ENCODE assay signal across 9 cellular contexts in the genomic region with DNA sequence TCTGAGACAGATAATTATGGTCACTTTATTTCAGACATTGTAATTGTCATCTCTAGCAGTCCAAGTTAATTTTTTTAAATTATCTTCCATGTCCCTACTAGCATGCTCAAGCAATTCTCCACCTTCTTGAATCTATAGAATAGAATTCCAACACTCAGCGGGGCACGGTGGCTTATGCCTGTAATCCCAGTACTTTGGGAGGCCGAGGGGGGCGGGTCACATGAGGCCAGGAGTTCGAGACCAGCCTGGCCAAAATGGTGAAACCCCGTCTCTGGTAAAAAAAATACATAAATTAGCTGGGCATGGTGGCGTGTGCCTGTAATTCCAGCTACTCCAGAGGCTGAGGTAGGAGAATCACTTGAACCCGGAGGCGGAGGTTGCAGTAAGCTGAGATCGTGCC. TPM values are rescaled to one million over a fixed set of nuclear protein-coding genes. Genes with fewer than 3 reads are reported as not detected.
DNase-seq lines count a peak whose midpoint lies in the region; ATAC-seq and TF ChIP-seq lines count a peak whose summit lies in the region.
"Not testable (repeated sequence)": the region's sequence is repeated elsewhere in the genome, so short reads cannot be mapped to it uniquely, and the experiment has no call there.
"Had no signal": no experiment of that assay in that cellular context is flagged by ENCODE, and none has a peak within 500 bp of the region (broad histone marks: within the 10 kb centered on the region; RNA-seq: fewer than 3 reads in every experiment).

No MANE protein-coding gene starts in this region.

- not testable (repeated sequence) for H2AFZ ChIP-seq in PC-9; hepatocyte; osteoblast (ENCODE audit: low read length)

- peaks cover 45% of the 10 kb centered on the region for H3K4me1 ChIP-seq in A673 (ENCODE audit: insufficient read depth, low read length, poor library complexity, severe bottlenecking)
- peaks cover 79% of the 10 kb centered on the region for H3K4me1 ChIP-seq in PC-9 (replicated peaks; ENCODE audit: insufficient read depth)
- peaks cover under 1 to 21% of the 10 kb centered on the region in 2 donors for H3K4me1 ChIP-seq in esophagus (ENCODE audit: control insufficient read depth in 2 of 2, insufficient read depth in 2 of 2, low read length in 1 of 2)
- peaks cover 44% of the 10 kb centered on the region for H3K4me1 ChIP-seq in hepatocyte (ENCODE audit: insufficient read depth)
- peaks cover 59% of the 10 kb centered on the region for H3K4me1 ChIP-seq in osteoblast (ENCODE audit: insufficient read depth, low read length)
- H3K4me1 ChIP-seq in stomach: peaks cover 74 to 96% (median 82%) of the 10 kb centered on the region in 4 donors
- peaks cover 75% of the 10 kb centered on the region for H3K4me1 ChIP-seq in upper lobe of right lung

- not testable (repeated sequence) for H3K9me3 ChIP-seq in A673 (ENCODE audit: low read depth, low read length, poor library complexity, severe bottlenecking); PC-9 (ENCODE audit: insufficient read depth, low read depth); esophagus (ENCODE audit: control insufficient read depth in 2 of 2, insufficient read depth in 1 of 2, low read depth in 1 of 2, low read length in 1 of 2); hepatocyte (ENCODE audit: low read depth); osteoblast (ENCODE audit: low read depth, low read length); stomach; upper lobe of right lung

- not testable (repeated sequence) for TF ChIP-seq EP300 in stomach (IDR thresholded peaks at IDR 0.05)

- not testable (repeated sequence) for H3K36me3 ChIP-seq in A673 (ENCODE audit: insufficient read depth, low read length, poor library complexity, severe bottlenecking); PC-9 (ENCODE audit: low read depth); esophagus (ENCODE audit: control insufficient read depth in 2 of 2, insufficient read depth in 2 of 2, low read length in 1 of 2); hepatocyte (replicated peaks; ENCODE audit: insufficient read depth, low read depth); stomach; upper lobe of right lung
- peaks cover 56% of the 10 kb centered on the region for H3K36me3 ChIP-seq in osteoblast (ENCODE audit: insufficient read depth, low read length)

- CTCF ChIA-PET in A673 (lab: Charles Lee); PC-9 (lab: Charles Lee): not testable (repeated sequence)

- not testable (repeated sequence) for H3K36me3 Mint-ChIP-seq in brain

- H3K79me2 ChIP-seq in PC-9 (ENCODE audit: low read depth): peaks cover 31% of the 10 kb centered on the region
- not testable (repeated sequence) for H3K79me2 ChIP-seq in hepatocyte
- peaks cover 94% of the 10 kb centered on the region for H3K79me2 ChIP-seq in osteoblast (ENCODE audit: insufficient read depth, low read length)

- not testable (repeated sequence) for BruUV-seq in A673 (replicated peaks; lab: Mats Ljungman, UMichigan); PC-9 (replicated peaks; lab: Mats Ljungman, UMichigan)

- H3K27ac ChIP-seq in A673 (ENCODE audit: low read depth, low read length, poor library complexity, severe bottlenecking) (peak overlapping the region; percentile 38), PC-9 (peak overlapping the region; percentile 63; the same call in 1 of the 2 replicates), esophagus (ENCODE audit: low read depth in 2 of 2, low read length in 1 of 2) (peak overlapping the region; percentile 24 to 54), hepatocyte (peak overlapping the region; percentile 95), osteoblast (ENCODE audit: low read depth, low read length) (peak overlapping the region; percentile 47), stomach (peak overlapping the region; percentile 50 to 97 (median 93)), upper lobe of right lung (peak overlapping the region; percentile 95)

- peak overlapping the region; percentile 28; the same call in 1 of the 2 replicates for H3K4me2 ChIP-seq in PC-9
- H3K4me2 ChIP-seq in hepatocyte; osteoblast (ENCODE audit: insufficient read depth, low read length): not testable (repeated sequence)

- intact Hi-C loops in A673 (cut with micrococcal nuclease; ENCODE audit: unreplicated experiment); PC-9 (cut with micrococcal nuclease; ENCODE audit: unreplicated experiment); stomach (cut with DNase I; ENCODE audit: low total_unique reads); upper lobe of right lung (cut with DNase I): not testable (repeated sequence)

- H3K9me2 ChIP-seq in PC-9 (ENCODE audit: insufficient read depth); hepatocyte (replicated peaks; ENCODE audit: insufficient read depth): not testable (repeated sequence)

- H3K4me3 Mint-ChIP-seq in brain: not testable (repeated sequence)

- WGBS in esophagus, 2 donors: 77 to 91% methylated on average over 10 of the region's 10 CpGs
- 88% methylated on average over 10 of the region's 10 CpGs for WGBS in hepatocyte (ENCODE audit: low lambda C conversion rate, missing lambda C conversion rate)
- WGBS in stomach, 5 donors: 71 to 85% (median 78%) methylated on average over 10 of the region's 10 CpGs

- TF ChIP-seq CTCF in A673 (conservative IDR thresholded peaks at IDR 0.05; ENCODE audit: low read depth, low read length); PC-9 (conservative IDR thresholded peaks at IDR 0.05); brain (conservative IDR thresholded peaks at IDR 0.05); hepatocyte (IDR thresholded peaks at IDR 0.05; ENCODE audit: poor library complexity); osteoblast (IDR thresholded peaks at IDR 0.05; ENCODE audit: extremely low read depth, low read depth, low read length); stomach (IDR thresholded peaks at IDR 0.05); upper lobe of right lung (IDR thresholded peaks at IDR 0.05): not testable (repeated sequence)

- H3K4me3 ChIP-seq in A673 (ENCODE audit: low read depth, low read length, poor library complexity, severe bottlenecking); PC-9; esophagus (ENCODE audit: low read depth in 1 of 2, low read length in 2 of 2); hepatocyte; osteoblast (ENCODE audit: insufficient read depth, low read length); stomach; upper lobe of right lung: not testable (repeated sequence)

- TF ChIP-seq POLR2A in stomach (IDR thresholded peaks at IDR 0.05): not testable (repeated sequence)

- not testable (repeated sequence) for ATAC-seq in upper lobe of right lung

- peak overlapping the region in 3 of 5 experiments; percentile 77 to 96 (median 88) for H3K27ac Mint-ChIP-seq in brain

- peaks cover 60% of the 10 kb centered on the region for H3F3A ChIP-seq in PC-9 (ENCODE audit: insufficient read depth, low read depth)

- H4K20me1 ChIP-seq in PC-9 (ENCODE audit: insufficient read depth); hepatocyte (ENCODE audit: insufficient read depth, poor library complexity, severe bottlenecking); osteoblast (ENCODE audit: insufficient read depth, low read length): not testable (repeated sequence)

- DNase-seq in A673 (ENCODE audit: low spot score); PC-9; hepatocyte (ENCODE audit: low spot score); osteoblast (ENCODE audit: insufficient read length, low spot score, missing footprints); stomach; upper lobe of right lung: not testable (repeated sequence)

- not testable (repeated sequence) for H3K27me3 Mint-ChIP-seq in brain

- not testable (repeated sequence) for H3K27me3 ChIP-seq in A673 (replicated peaks; ENCODE audit: insufficient read depth, low read depth, low read length, poor library complexity); PC-9 (ENCODE audit: insufficient read depth, low read depth); esophagus (ENCODE audit: control insufficient read depth in 1 of 2, insufficient read depth in 2 of 2, low read length in 2 of 2); hepatocyte; osteoblast (ENCODE audit: insufficient read depth, low read length); stomach; upper lobe of right lung

- not testable (repeated sequence) for H3K9me3 Mint-ChIP-seq in brain

- peaks cover 70% of the 10 kb centered on the region for H3K4me1 Mint-ChIP-seq in brain

- POLR2A ChIA-PET in A673 (lab: Charles Lee; ENCODE audit: low non-redundant PET): not testable (repeated sequence)
- POLR2A ChIA-PET in PC-9 (lab: Charles Lee; ENCODE audit: unreplicated experiment): interaction anchor here (0.6 kb wide), 1 partner anchor 16 kb away, joined by 4 read pairs; no protein-coding TSS in a partner anchor

RNA-seq across cellular contexts. Expression of gene MYOF, which starts 39.4 kb away (rescaled TPM):
- total RNA-seq in A673 (2021) (15.9 and 24.2 TPM in 2 replicates), PC-9 (2021) (255 and 274 TPM in 2 replicates), hepatocyte (41.8 and 47.9 TPM in 2 replicates), osteoblast (352 and 379 TPM in 2 replicates), stomach (100 to 1,000 TPM in 1 of 5 donors, 10 to 100 TPM in 4; 29.5 to 111 (median 72.7) TPM), upper lobe of right lung (132 TPM)
- polyA plus RNA-seq in brain (ENCODE audit: insufficient read depth, low read depth, low replicate concordance) (8.0 TPM), esophagus (10 to 100 TPM; 30.2 to 32.1 TPM), hepatocyte (16.6 and 28.0 TPM in 2 replicates), stomach (10 to 100 TPM in 2 of 3 donors, 1 to 10 TPM in 1; 5.0 to 24.2 (median 13.7) TPM)
- polyA plus RNA-seq: CD4-positive, alpha-beta memory T cell had no signal

RNA-seq across cellular contexts. Expression of gene CEP55, which starts 53.7 kb away (rescaled TPM):
- 67.9 and 68.5 TPM in 2 replicates for total RNA-seq in A673 (2021)
- total RNA-seq in PC-9 (2021): 29.6 and 38.9 TPM in 2 replicates
- 15.2 TPM for polyA plus RNA-seq in brain (ENCODE audit: insufficient read depth, low read depth, low replicate concordance)
- 10 to 100 TPM in 1 of 2 donors, 1 to 10 TPM in 1; 8.3 to 11.5 TPM for polyA plus RNA-seq in esophagus
- total RNA-seq in hepatocyte: 3.6 and 4.0 TPM in 2 replicates
- 5.4 and 5.9 TPM in 2 replicates for polyA plus RNA-seq in hepatocyte
- 4.7 TPM in 2 replicates for total RNA-seq in osteoblast
- total RNA-seq in stomach: 1 to 10 TPM in 2 of 5 donors, under 1 TPM in 2, not detected in 1; 0.58 to 6.6 (median 1.1) TPM
- polyA plus RNA-seq in stomach: 1 to 10 TPM; 3.1 to 7.2 (median 5.2) TPM
- 0.35 TPM for total RNA-seq in upper lobe of right lung

Comparison
In these comparisons a context has a peak if more than half of its experiments do, and no peak if none do; other contexts are left out.
1. H3K27ac ChIP-seq: peak in every context shown above with its lines; median percentile 95 in hepatocyte; 95 in upper lobe of right lung; 93 in stomach; 63 in PC-9; 47 in osteoblast; 39 in esophagus; 38 in A673.